In the genomic region with DNA sequence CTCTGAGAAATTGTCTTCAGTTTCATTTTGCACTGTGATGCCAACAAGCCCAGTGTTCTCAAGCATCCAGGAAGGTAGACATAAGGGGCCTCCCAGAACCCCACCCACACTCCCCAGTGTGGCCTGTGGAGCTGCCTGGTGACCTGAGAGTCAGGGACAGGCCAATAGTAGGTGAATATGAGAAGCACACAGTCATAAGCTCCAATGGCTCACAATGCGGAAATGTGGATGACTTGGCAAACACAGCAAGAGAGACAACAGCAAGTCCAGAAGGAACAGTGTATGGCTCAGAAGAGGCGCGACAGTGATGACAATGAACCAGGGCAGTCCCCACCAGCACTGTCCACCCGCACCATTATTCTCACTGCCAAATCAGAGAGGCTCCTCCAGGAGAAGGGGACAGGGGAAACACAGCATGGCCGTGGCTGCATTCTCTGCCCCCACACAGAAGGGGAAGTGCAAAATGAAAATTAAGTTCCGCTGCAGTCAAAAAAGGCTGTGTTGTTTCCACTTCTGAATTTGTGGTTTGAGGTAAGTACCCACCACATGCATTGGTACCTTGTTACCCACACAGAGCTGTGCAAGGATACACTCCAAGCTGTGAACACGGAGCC, we compare ENCODE assay signal across 11 cellular contexts.
DNase-seq lines count a peak whose midpoint lies in the region; ATAC-seq, FAIRE-seq and TF ChIP-seq lines count a peak whose summit lies in the region.
"Had no signal": no experiment of that assay in that cellular context is flagged by ENCODE, and none has a peak within 500 bp of the region (broad histone marks: within the 10 kb centered on the region; RNA-seq: fewer than 3 reads in every experiment).

No MANE protein-coding gene starts in this region.

- WGBS in right lobe of liver (ENCODE audit: insufficient coverage, low coverage, low lambda C conversion rate, missing lambda C conversion rate) = 46% methylated on average over 4 of the region's 7 CpGs

- peak; percentile 83 for DNase-seq in GM06990 (ENCODE audit: extremely low read depth, insufficient read length)
- DNase-seq in GM19239 (ENCODE audit: insufficient read length, low spot score) = peak; percentile 31
- peak; percentile 48 for DNase-seq in NAMALWA (ENCODE audit: low spot score)
- no peak for DNase-seq in RCC 7860 (ENCODE audit: low spot score)
- DNase-seq in right lobe of liver = no peak
- DNase-seq in LoVo (ENCODE audit: low spot score) = no peak
- DNase-seq in RKO (ENCODE audit: low spot score) = no peak
- DNase-seq: nucleus accumbens, SHP77 treated with DMSO at 0.1 percent for 48 hours had no signal

- peak; percentile 85 for ATAC-seq in HG02885 (IDR thresholded peaks at IDR 0.05; ENCODE audit: poor library complexity, unreplicated experiment)
- no peak for ATAC-seq in right lobe of liver

- H3K4me3 ChIP-seq in GM06990 (replicated peaks; ENCODE audit: low read depth, low read length) = peak overlapping the region; percentile 55
- H3K4me3 ChIP-seq in right lobe of liver = no peak overlapping the region

- H3K27ac ChIP-seq in right lobe of liver = no peak overlapping the region

- intact Hi-C loops in right lobe of liver (cut with DNase I) = no loop called here

- no peak for TF ChIP-seq POLR2A in right lobe of liver (IDR thresholded peaks at IDR 0.05)

- no peaks in the 10 kb centered on the region for H3K36me3 ChIP-seq in GM06990 (ENCODE audit: control insufficient read depth, insufficient read depth, low read length)
- H3K36me3 ChIP-seq in right lobe of liver = no peaks in the 10 kb centered on the region

- H3K27me3 ChIP-seq in GM06990 (replicated peaks; ENCODE audit: control insufficient read depth, insufficient read depth, low read length) (no peaks in the 10 kb centered on the region), right lobe of liver (no peaks in the 10 kb centered on the region)

- FAIRE-seq in GM19239 (lab: Jason Lieb, UNC) (peak; percentile 83), RCC 7860 (lab: Jason Lieb, UNC) (no peak)
- FAIRE-seq: colon had no signal

- no peaks in the 10 kb centered on the region for H3K9me3 ChIP-seq in right lobe of liver

- H3K4me1 ChIP-seq in right lobe of liver = no peaks in the 10 kb centered on the region

- no peak for TF ChIP-seq CTCF in GM06990 (IDR thresholded peaks at IDR 0.05; ENCODE audit: insufficient read depth, low read length, poor library complexity, severe bottlenecking)
- no peak for TF ChIP-seq CTCF in right lobe of liver (IDR thresholded peaks at IDR 0.05)

Comparison
In these comparisons a context has a peak if more than half of its experiments do, and no peak if none do; other contexts are left out.
1. DNase-seq: peak in GM06990 (single experiment), GM19239 (single experiment) and NAMALWA (single experiment); none in RCC 7860 (single experiment), right lobe of liver (0 of 3), LoVo (single experiment) and RKO (single experiment).